15 cellular contexts compared by ENCODE assay signal in the genomic region with DNA sequence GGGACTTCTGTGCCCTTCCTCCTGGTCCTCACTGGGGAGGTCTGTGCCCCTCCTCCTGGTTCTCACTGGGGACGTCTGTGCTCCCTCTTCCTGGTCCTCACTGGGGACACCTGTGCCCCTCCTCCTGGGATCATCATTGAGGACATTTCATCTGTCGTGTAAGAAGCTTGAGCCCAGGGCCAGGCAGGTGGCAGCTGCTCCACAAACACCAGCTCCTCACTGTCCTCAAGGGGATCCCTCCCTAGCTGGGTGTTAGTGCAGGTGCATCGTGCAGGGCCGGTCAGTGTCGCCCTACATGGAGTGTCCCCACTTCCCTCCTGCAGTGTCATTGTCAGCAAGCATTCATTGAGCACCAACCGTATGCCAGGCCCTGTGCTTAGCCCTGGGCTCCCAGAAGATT.
"Had no signal": no experiment of that assay in that cellular context is flagged by ENCODE, and none has a peak within 500 bp of the region (broad histone marks: within the 10 kb centered on the region; RNA-seq: fewer than 3 reads in every experiment).

No MANE protein-coding gene starts in this region.

- H3K9me3 ChIP-seq: lower lobe of right lung, neutrophil, pancreas, tibial artery had no signal

- H3K4me2 ChIP-seq: hepatocyte had no signal

- H3K36me3 ChIP-seq: lower lobe of right lung, neutrophil, pancreas, tibial artery, WERI-Rb-1 had no signal

- H3K4me3 ChIP-seq: hepatocyte, lower lobe of right lung, pancreas, tibial artery had no signal

- DNase-seq: activated CD4-positive, alpha-beta T cell treated with anti-CD3 and anti-CD28 coated beads for 1 hour; activated gamma-delta T cell treated with Interleukin-2 at 50 U/mL for 16 hours; effector memory CD8-positive, alpha-beta T cell; left colon; lower lobe of right lung; naive thymus-derived CD8-positive, alpha-beta T cell; pancreas; stimulated activated CD4-positive, alpha-beta T cell treated with anti-CD3 and anti-CD28 coated beads, Interleukin-4, amount 100 ng/mL, for 4 hours; stimulated activated naive B cell treated with anti-CD40 and anti-IgM and Interleukin-4, amounts not matched to agents 10 μg/mL and 1 μg/mL and 100 μg/mL, for 72 hours; WERI-Rb-1 had no signal

- H3K4me1 ChIP-seq: lower lobe of right lung, pancreas, tibial artery had no signal

- H3K27me3 ChIP-seq: hepatocyte, neutrophil, pancreas had no signal

- ATAC-seq: effector memory CD8-positive, alpha-beta T cell; left colon; naive thymus-derived CD8-positive, alpha-beta T cell; pancreas; sciatic nerve; stimulated activated naive B cell treated with anti-CD40 and anti-IgM and Interleukin-4, amounts not matched to agents 10 μg/mL and 1 μg/mL and 100 μg/mL, for 72 hours had no signal

- H3K27ac ChIP-seq: epithelial cell of prostate, hepatocyte, lower lobe of right lung, neutrophil, pancreas, tibial artery, WERI-Rb-1 had no signal
